In genomic region chr9:82606761-82607382, GRCh38 we compare ENCODE assay signal across 9 cellular contexts.
A peak's percentile ranks its signal among the peaks of the same experiment; 100 is the strongest.
DNase-seq lines count a peak whose midpoint lies in the region; ATAC-seq and TF ChIP-seq lines count a peak whose summit lies in the region.
"Had no signal": no experiment of that assay in that cellular context is flagged by ENCODE, and none has a peak within 500 bp of the region (broad histone marks: within the 10 kb centered on the region; RNA-seq: fewer than 3 reads in every experiment).

No MANE protein-coding gene starts in this region.

- H3K27me3 Mint-ChIP-seq in neural crest cell (ENCODE audit: low read depth), result no peaks in the 10 kb centered on the region

- TF ChIP-seq CTCF in RWPE2 (IDR thresholded peaks at IDR 0.05; ENCODE audit: poor library complexity, severe bottlenecking), result peak; percentile 73
- TF ChIP-seq CTCF in fibroblast of mammary gland (conservative IDR thresholded peaks at IDR 0.05; ENCODE audit: control insufficient read depth, insufficient read depth, low read depth, low read length), result peak; percentile 63
- TF ChIP-seq CTCF in neural crest cell (conservative IDR thresholded peaks at IDR 0.05), result peak; percentile 79

- in situ Hi-C loops in KBM-7 (cut with MboI; ENCODE audit: low pct_unique_long_range_greater_than_20kb, low sequenced_read_pairs), result no loop called here

- no peaks in the 10 kb centered on the region for H3K36me3 ChIP-seq in RWPE2 (ENCODE audit: low read depth)

- H3K9me3 Mint-ChIP-seq in neural crest cell, result no peaks in the 10 kb centered on the region

- DNase-seq in NOMO-1 (lab: John Stamatoyannopoulos, UW; ENCODE audit: unreplicated experiment in 2 of 2) (peak; percentile 0 to 25), NOMO-1 treated with dmso at 0.1 percent for 144 hours (lab: John Stamatoyannopoulos, UW; ENCODE audit: unreplicated experiment) (no peak), KBM-7 (peak; percentile 61), RWPE2 (ENCODE audit: low spot score) (no peak), fibroblast of mammary gland (ENCODE audit: low read depth) (peak; percentile 74), neural crest cell (ENCODE audit: low read depth, low spot score) (peak; percentile 50), activated gamma-delta T cell treated with Interleukin-2 at 50 U/mL for 16 hours (no peak), mesenteric fat pad (ENCODE audit: low spot score) (no peak)

- no peaks in the 10 kb centered on the region for H3K4me1 ChIP-seq in RWPE2 (ENCODE audit: insufficient read depth, poor library complexity, severe bottlenecking)

- H3K9me3 ChIP-seq in RWPE2 (ENCODE audit: severe bottlenecking), result no peaks in the 10 kb centered on the region

- no peak overlapping the region for H3K4me3 ChIP-seq in RWPE2 (ENCODE audit: severe bottlenecking)
- no peak overlapping the region for H3K4me3 ChIP-seq in fibroblast of mammary gland (ENCODE audit: control insufficient read depth, low read depth, low read length)

- no peak overlapping the region for H3K27ac Mint-ChIP-seq in neural crest cell (ENCODE audit: unreplicated experiment)
- H3K27ac Mint-ChIP-seq: activated T-cell treated with anti-CD3 and anti-CD28 coated beads, Interleukin-2, amount 50 U/mL, for 72 hours had no signal

- H3K4me3 Mint-ChIP-seq in neural crest cell, result no peak overlapping the region
- H3K4me3 Mint-ChIP-seq: activated T-cell treated with anti-CD3 and anti-CD28 coated beads, Interleukin-2, amount 50 U/mL, for 72 hours had no signal

- H3K27me3 ChIP-seq in RWPE2 (ENCODE audit: insufficient read depth, poor library complexity, severe bottlenecking), result no peaks in the 10 kb centered on the region

- H3K4me1 Mint-ChIP-seq in neural crest cell, result no peaks in the 10 kb centered on the region

- no peaks in the 10 kb centered on the region for H3K36me3 Mint-ChIP-seq in neural crest cell (ENCODE audit: low read depth)

- ATAC-seq in RWPE2 (ENCODE audit: low read depth), result peak; percentile 81
- ATAC-seq: activated T-cell treated with anti-CD3 and anti-CD28 coated beads, Interleukin-2, amount 50 U/mL, for 72 hours had no signal

- H3K27ac ChIP-seq in RWPE2 (ENCODE audit: poor library complexity, severe bottlenecking), result no peak overlapping the region

Comparison
In these comparisons a context has a peak if more than half of its experiments do, and no peak if none do; other contexts are left out.
1. DNase-seq: peak in NOMO-1 (2 of 2), KBM-7 (single experiment), fibroblast of mammary gland (single experiment) and neural crest cell (single experiment); none in NOMO-1 treated with dmso at 0.1 percent for 144 hours (single experiment), RWPE2 (single experiment), activated gamma-delta T cell treated with Interleukin-2 at 50 U/mL for 16 hours (single experiment) and mesenteric fat pad (single experiment).
2. Peak in every context shown above with its lines, with median percentiles within 50 percentile points of each other: CTCF ChIP-seq.